1 cellular context compared by ENCODE assay signal in genomic region chr4:42676066-42676951, GRCh38.
TF ChIP-seq lines count a peak whose summit lies in the region.

No MANE protein-coding gene starts in this region.

TF ChIP-seq in GM23338, 12 proteins besides CTCF, POLR2A, EP300 and RAD21 (continued from another document):
- TF ChIP-seq, protein P1, sequence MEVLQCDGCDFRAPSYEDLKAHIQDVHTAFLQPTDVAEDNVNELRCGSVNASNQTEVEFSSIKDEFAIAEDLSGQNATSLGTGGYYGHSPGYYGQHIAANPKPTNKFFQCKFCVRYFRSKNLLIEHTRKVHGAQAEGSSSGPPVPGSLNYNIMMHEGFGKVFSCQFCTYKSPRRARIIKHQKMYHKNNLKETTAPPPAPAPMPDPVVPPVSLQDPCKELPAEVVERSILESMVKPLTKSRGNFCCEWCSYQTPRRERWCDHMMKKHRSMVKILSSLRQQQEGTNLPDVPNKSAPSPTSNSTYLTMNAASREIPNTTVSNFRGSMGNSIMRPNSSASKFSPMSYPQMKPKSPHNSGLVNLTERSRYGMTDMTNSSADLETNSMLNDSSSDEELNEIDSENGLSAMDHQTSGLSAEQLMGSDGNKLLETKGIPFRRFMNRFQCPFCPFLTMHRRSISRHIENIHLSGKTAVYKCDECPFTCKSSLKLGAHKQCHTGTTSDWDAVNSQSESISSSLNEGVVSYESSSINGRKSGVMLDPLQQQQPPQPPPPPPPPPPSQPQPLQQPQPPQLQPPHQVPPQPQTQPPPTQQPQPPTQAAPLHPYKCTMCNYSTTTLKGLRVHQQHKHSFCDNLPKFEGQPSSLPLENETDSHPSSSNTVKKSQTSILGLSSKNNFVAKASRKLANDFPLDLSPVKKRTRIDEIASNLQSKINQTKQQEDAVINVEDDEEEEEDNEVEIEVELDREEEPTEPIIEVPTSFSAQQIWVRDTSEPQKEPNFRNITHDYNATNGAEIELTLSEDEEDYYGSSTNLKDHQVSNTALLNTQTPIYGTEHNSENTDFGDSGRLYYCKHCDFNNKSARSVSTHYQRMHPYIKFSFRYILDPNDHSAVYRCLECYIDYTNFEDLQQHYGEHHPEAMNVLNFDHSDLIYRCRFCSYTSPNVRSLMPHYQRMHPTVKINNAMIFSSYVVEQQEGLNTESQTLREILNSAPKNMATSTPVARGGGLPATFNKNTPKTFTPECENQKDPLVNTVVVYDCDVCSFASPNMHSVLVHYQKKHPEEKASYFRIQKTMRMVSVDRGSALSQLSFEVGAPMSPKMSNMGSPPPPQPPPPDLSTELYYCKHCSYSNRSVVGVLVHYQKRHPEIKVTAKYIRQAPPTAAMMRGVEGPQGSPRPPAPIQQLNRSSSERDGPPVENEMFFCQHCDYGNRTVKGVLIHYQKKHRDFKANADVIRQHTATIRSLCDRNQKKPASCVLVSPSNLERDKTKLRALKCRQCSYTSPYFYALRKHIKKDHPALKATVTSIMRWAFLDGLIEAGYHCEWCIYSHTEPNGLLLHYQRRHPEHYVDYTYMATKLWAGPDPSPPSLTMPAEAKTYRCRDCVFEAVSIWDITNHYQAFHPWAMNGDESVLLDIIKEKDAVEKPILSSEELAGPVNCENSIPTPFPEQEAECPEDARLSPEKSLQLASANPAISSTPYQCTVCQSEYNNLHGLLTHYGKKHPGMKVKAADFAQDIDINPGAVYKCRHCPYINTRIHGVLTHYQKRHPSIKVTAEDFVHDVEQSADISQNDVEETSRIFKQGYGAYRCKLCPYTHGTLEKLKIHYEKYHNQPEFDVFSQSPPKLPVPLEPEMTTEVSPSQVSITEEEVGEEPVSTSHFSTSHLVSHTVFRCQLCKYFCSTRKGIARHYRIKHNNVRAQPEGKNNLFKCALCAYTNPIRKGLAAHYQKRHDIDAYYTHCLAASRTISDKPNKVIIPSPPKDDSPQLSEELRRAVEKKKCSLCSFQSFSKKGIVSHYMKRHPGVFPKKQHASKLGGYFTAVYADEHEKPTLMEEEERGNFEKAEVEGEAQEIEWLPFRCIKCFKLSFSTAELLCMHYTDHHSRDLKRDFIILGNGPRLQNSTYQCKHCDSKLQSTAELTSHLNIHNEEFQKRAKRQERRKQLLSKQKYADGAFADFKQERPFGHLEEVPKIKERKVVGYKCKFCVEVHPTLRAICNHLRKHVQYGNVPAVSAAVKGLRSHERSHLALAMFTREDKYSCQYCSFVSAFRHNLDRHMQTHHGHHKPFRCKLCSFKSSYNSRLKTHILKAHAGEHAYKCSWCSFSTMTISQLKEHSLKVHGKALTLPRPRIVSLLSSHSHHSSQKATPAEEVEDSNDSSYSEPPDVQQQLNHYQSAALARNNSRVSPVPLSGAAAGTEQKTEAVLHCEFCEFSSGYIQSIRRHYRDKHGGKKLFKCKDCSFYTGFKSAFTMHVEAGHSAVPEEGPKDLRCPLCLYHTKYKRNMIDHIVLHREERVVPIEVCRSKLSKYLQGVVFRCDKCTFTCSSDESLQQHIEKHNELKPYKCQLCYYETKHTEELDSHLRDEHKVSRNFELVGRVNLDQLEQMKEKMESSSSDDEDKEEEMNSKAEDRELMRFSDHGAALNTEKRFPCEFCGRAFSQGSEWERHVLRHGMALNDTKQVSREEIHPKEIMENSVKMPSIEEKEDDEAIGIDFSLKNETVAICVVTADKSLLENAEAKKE (CRISPR knock-in tag; IDR thresholded peaks at IDR 0.05), result no peak
